13 cellular contexts compared by ENCODE assay signal in genomic region chr6:80622641-80623040, GRCh38.
A peak's percentile ranks its signal among the peaks of the same experiment; 100 is the strongest.
DNase-seq lines count a peak whose midpoint lies in the region; TF ChIP-seq lines count a peak whose summit lies in the region.
"Had no signal": no experiment of that assay in that cellular context is flagged by ENCODE, and none has a peak within 500 bp of the region (broad histone marks: within the 10 kb centered on the region; RNA-seq: fewer than 3 reads in every experiment).

No MANE protein-coding gene starts in this region.

- TF ChIP-seq CTCF in epithelial cell of esophagus (IDR thresholded peaks at IDR 0.05; ENCODE audit: insufficient read depth, low read depth, low read length, missing control alignments), result no peak

- no peak overlapping the region for H3K4me3 ChIP-seq in epithelial cell of esophagus (ENCODE audit: low read length)
- H3K4me3 ChIP-seq: adrenal gland, MG63 had no signal

- DNase-seq in DMS153 (lab: John Stamatoyannopoulos, UW) (peak; percentile 97), NCI-H2029 treated with DMSO at 0.1 percent for 48 hours (lab: John Stamatoyannopoulos, UW) (peak; percentile 99), epithelial cell of esophagus (ENCODE audit: low read depth) (peak; percentile 73), mucosa of gallbladder (ENCODE audit: low spot score) (peak; percentile 85), cerebellar nuclear complex (lab: John Stamatoyannopoulos, UW) (no peak), NCI-H128 (lab: John Stamatoyannopoulos, UW; ENCODE audit: unreplicated experiment) (no peak), iPS-NIHi11 (ENCODE audit: low spot score) (no peak)
- DNase-seq in activated CD4-positive, alpha-beta T cell treated with anti-CD3 and anti-CD28 coated beads, Interleukin-2, amount 50 U/mL, for 48 hours, result no peak
- DNase-seq: adrenal gland, endodermal cell, MG63, nephron progenitor cell, T-cell had no signal

Comparison
In these comparisons a context has a peak if more than half of its experiments do, and no peak if none do; other contexts are left out.
1. DNase-seq: peak in DMS153 (single experiment), NCI-H2029 treated with DMSO at 0.1 percent for 48 hours (single experiment), epithelial cell of esophagus (single experiment) and mucosa of gallbladder (single experiment); none in cerebellar nuclear complex (0 of 2), activated CD4-positive, alpha-beta T cell treated with anti-CD3 and anti-CD28 coated beads, Interleukin-2, amount 50 U/mL, for 48 hours (0 of 2), NCI-H128 (single experiment) and iPS-NIHi11 (single experiment).